Comparison of ENCODE assay signal across 21 cellular contexts in the genomic region with DNA sequence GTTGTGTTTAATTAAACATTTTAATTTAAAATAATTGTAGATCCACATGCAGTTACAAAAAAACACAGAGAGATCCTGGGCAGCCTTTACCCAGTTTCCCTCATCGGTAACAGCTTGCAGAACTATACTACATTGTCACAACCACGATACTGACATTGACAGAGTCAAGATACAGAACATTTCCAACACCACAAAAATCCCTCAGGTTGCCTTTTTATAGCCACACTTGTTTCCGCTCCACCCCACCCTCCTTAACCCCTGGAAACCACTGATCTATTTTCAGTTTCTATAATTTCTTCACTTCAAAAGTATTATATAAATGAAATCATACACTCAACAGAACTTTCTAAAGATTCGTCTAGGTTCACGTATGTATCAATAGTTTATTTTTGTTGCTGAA.
A peak's percentile ranks its signal among the peaks of the same experiment; 100 is the strongest.
DNase-seq lines count a peak whose midpoint lies in the region; ATAC-seq and TF ChIP-seq lines count a peak whose summit lies in the region.
"Had no signal": no experiment of that assay in that cellular context is flagged by ENCODE, and none has a peak within 500 bp of the region (broad histone marks: within the 10 kb centered on the region; RNA-seq: fewer than 3 reads in every experiment).

No MANE protein-coding gene starts in this region.

- DNase-seq in NOMO-1 treated with DMSO at 0.1 percent for 48 hours (lab: John Stamatoyannopoulos, UW; ENCODE audit: unreplicated experiment) (peak; percentile 5), NOMO-1 treated with dmso at 0.1 percent for 144 hours (lab: John Stamatoyannopoulos, UW; ENCODE audit: unreplicated experiment) (no peak), activated B cell treated with CpG ODN at 0.5 μM for 24 hours (no peak), foreskin fibroblast (no peak), SKM-1 treated with dmso at 0.1 percent for 144 hours (lab: John Stamatoyannopoulos, UW; ENCODE audit: unreplicated experiment) (no peak)
- no peak for DNase-seq in stimulated activated naive CD8-positive, alpha-beta T cell treated with anti-CD3 and anti-CD28 coated beads, Interleukin-15, Interleukin-2, amounts not matched to agents 100 U/mL and 50 U/mL, for 24 hours
- DNase-seq in stimulated activated CD4-positive, alpha-beta T cell treated with anti-CD3 and anti-CD28 coated beads, Interleukin-4, amount 100 ng/mL, for 24 hours: no peak
- DNase-seq: 8988T; CD8-positive, alpha-beta memory T cell; NCI-H1048; NCI-H1436 treated with DMSO at 0.1 percent for 48 hours; NCI-H2029 treated with DMSO at 0.1 percent for 48 hours; NCI-H2171 treated with DMSO at 0.1 percent for 48 hours; NCI-H446 treated with DMSO at 0.1 percent for 48 hours; NCI-H748 treated with DMSO at 0.1 percent for 48 hours; T-cell had no signal

- no peak overlapping the region for H3K27ac Mint-ChIP-seq in activated B cell treated with CpG ODN at 0.5 μM for 24 hours
- H3K27ac Mint-ChIP-seq: CD8-positive, alpha-beta memory T cell; IgD-negative memory B cell; T-cell had no signal

- no peaks in the 10 kb centered on the region for H3K9me3 Mint-ChIP-seq in activated B cell treated with CpG ODN at 0.5 μM for 24 hours
- H3K9me3 Mint-ChIP-seq: IgD-negative memory B cell had no signal

- no peaks in the 10 kb centered on the region for H3K27me3 Mint-ChIP-seq in activated B cell treated with CpG ODN at 0.5 μM for 24 hours
- H3K27me3 Mint-ChIP-seq: IgD-negative memory B cell, T-cell had no signal

- H3K36me3 Mint-ChIP-seq in activated B cell treated with CpG ODN at 0.5 μM for 24 hours (ENCODE audit: low read depth): peaks cover 8% of the 10 kb centered on the region
- H3K36me3 Mint-ChIP-seq: CD8-positive, alpha-beta memory T cell; T-cell had no signal

- no peak overlapping the region for H3K4me3 ChIP-seq in foreskin fibroblast (ENCODE audit: low read depth in 1 of 2, low read length in 2 of 2)
- H3K4me3 ChIP-seq: HAP-1, SK-N-MC had no signal

- ATAC-seq in HG02610 (IDR thresholded peaks at IDR 0.05; ENCODE audit: unreplicated experiment) (peak; percentile 50), activated B cell treated with CpG ODN at 0.5 μM for 24 hours (ENCODE audit: low read depth) (no peak)
- ATAC-seq in stimulated activated naive CD8-positive, alpha-beta T cell treated with anti-CD3 and anti-CD28 coated beads, Interleukin-15, Interleukin-2, amounts not matched to agents 100 U/mL and 50 U/mL, for 24 hours: peak; percentile 40
- ATAC-seq: Panc1, T-cell had no signal

- peak overlapping the region; percentile 48 for H3K4me3 Mint-ChIP-seq in activated B cell treated with CpG ODN at 0.5 μM for 24 hours
- H3K4me3 Mint-ChIP-seq: CD8-positive, alpha-beta memory T cell; T-cell had no signal

- peaks cover 38% of the 10 kb centered on the region for H3K4me1 Mint-ChIP-seq in activated B cell treated with CpG ODN at 0.5 μM for 24 hours

- intact Hi-C loops in activated B cell treated with CpG ODN at 0.5 μM for 24 hours (cut with micrococcal nuclease): no loop called here

- CTCF ChIA-PET in activated B cell treated with CpG ODN at 0.5 μM for 24 hours (lab: Charles Lee): no interaction called here

- POLR2A ChIA-PET in activated B cell treated with CpG ODN at 0.5 μM for 24 hours (lab: Charles Lee): interaction anchor here (1.9 kb wide), 1 partner anchor 30 kb away, joined by 5 read pairs; no protein-coding TSS in a partner anchor

- no peak for TF ChIP-seq CTCF in activated B cell treated with CpG ODN at 0.5 μM for 24 hours (IDR thresholded peaks at IDR 0.05)
- no peak for TF ChIP-seq CTCF in foreskin fibroblast (IDR thresholded peaks at IDR 0.05; ENCODE audit: low read depth, low read length)
